In genomic region chr2:149313512-149313972, GRCh38 we compare ENCODE assay signal across 8 cellular contexts. TPM values are rescaled to one million over a fixed set of nuclear protein-coding genes. Genes with fewer than 3 reads are reported as not detected.
DNase-seq lines count a peak whose midpoint lies in the region; ATAC-seq, FAIRE-seq and TF ChIP-seq lines count a peak whose summit lies in the region.

No MANE protein-coding gene starts in this region.

- peaks cover 3 to 4% (median 4%) of the 10 kb centered on the region in 5 experiments for H3K9me3 Mint-ChIP-seq in brain

- FAIRE-seq in urothelium cell line (lab: Jason Lieb, UNC), result no peak

- H3K36me3 Mint-ChIP-seq in brain, result no peaks in the 10 kb centered on the region

- H3K27ac Mint-ChIP-seq in brain, result peak overlapping the region in 4 of 5 experiments; percentile 35 to 54 (median 48)

- peak overlapping the region; percentile 6 to 39 (median 19) for H3K4me3 Mint-ChIP-seq in brain

- peak; percentile 71 for DNase-seq in ELR (ENCODE audit: low read depth)
- DNase-seq in GM20000 (ENCODE audit: low spot score), result peak; percentile 77
- DNase-seq in NCI-H345 treated with DMSO at 0.1 percent for 48 hours (lab: John Stamatoyannopoulos, UW; ENCODE audit: unreplicated experiment), result peak; percentile 99
- peak; percentile 49 for DNase-seq in kidney tubule cell (ENCODE audit: low spot score)
- peak; percentile 61 for DNase-seq in urothelium cell line (ENCODE audit: low spot score)
- DNase-seq in hippocampal formation (lab: John Stamatoyannopoulos, UW), result no peak

- peaks cover 20% of the 10 kb centered on the region for H3K4me1 Mint-ChIP-seq in brain

- TF ChIP-seq CTCF in GM20000 (IDR thresholded peaks at IDR 0.05; ENCODE audit: extremely low read depth, missing control alignments) (peak; percentile 57), brain (conservative IDR thresholded peaks at IDR 0.05) (peak; percentile 68 to 82)

- peaks cover 6% of the 10 kb centered on the region for H3K27me3 Mint-ChIP-seq in brain

- peak; percentile 92 for ATAC-seq in HG03439 (IDR thresholded peaks at IDR 0.05; ENCODE audit: unreplicated experiment)

RNA-seq across cellular contexts. Expression of gene LYPD6, which starts 16.8 kb away (rescaled TPM):
- 2.7 TPM for polyA plus RNA-seq in brain (ENCODE audit: insufficient read depth, low read depth, low replicate concordance)

Comparison
In these comparisons a context has a peak if more than half of its experiments do, and no peak if none do; other contexts are left out.
1. DNase-seq: peak in ELR (single experiment), GM20000 (single experiment), NCI-H345 treated with DMSO at 0.1 percent for 48 hours (single experiment), kidney tubule cell (single experiment) and urothelium cell line (single experiment); none in hippocampal formation (0 of 2).